1 cellular context compared by ENCODE assay signal in genomic region chr3:184448321-184449160, GRCh38.
TF ChIP-seq lines count a peak whose summit lies in the region.

No MANE protein-coding gene starts in this region.

TF ChIP-seq in SK-N-SH, 30 proteins besides CTCF, POLR2A, EP300 and RAD21 (continued from another document):
- TF ChIP-seq ZBTB33 (IDR thresholded peaks at IDR 0.05; ENCODE audit: borderline replicate concordance, low read depth) (peak; percentile 78; the same call in 1 of the 2 replicates), NFIC (IDR thresholded peaks at IDR 0.05; ENCODE audit: borderline replicate concordance) (peak; percentile 93)
